Comparison of ENCODE assay signal across 1 cellular context in the genomic region with DNA sequence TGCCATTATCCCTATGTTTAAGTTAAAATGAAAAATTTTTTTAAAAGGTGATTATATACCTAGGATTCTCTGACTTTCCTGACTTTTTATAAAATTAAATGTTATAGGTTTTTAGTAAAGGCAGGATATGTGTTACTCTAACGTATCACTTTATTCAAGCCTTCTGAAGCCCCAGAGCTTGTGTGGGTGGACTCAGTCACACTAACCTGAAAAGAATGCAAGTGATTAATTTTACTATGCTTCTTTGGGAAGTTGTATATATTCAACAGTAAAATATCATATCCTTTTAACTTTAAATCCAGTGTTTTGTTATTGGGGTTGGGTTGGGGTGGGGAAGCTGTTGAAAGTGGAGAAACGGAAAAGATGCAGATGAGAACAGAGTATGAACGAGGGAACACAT.
A peak's percentile ranks its signal among the peaks of the same experiment; 100 is the strongest.
TF ChIP-seq lines count a peak whose summit lies in the region.

No MANE protein-coding gene starts in this region.

TF ChIP-seq in HCT116, 20 proteins besides CTCF, POLR2A, EP300 and RAD21:
- TF ChIP-seq EGR1 (IDR thresholded peaks at IDR 0.05; ENCODE audit: low read depth): peak; percentile 29; the same call in 1 of the 2 replicates
- no peak for TF ChIP-seq JUND (IDR thresholded peaks at IDR 0.05)
